9 cellular contexts compared by ENCODE assay signal in the genomic region with DNA sequence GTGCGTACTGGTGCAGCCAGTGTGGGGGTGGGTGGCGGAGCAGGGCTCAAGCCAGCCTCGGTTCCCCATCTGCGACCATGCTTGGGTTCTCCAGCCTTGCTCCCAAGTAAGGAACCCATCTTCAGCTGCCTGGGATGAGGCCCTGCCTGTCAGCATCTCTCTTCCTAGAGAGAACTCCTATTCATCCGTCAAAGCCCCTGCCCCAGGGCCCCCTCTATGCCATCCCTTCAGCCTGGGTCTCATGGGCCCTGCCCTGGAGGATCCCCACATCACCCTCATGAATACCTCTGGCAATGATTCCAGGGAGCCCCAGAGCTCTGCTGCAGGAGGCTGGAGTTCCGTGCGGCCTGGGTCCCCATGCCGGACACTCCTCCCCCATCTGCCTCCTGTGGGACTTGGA. TPM values are rescaled to one million over a fixed set of nuclear protein-coding genes. Genes with fewer than 3 reads are reported as not detected.
A peak's percentile ranks its signal among the peaks of the same experiment; 100 is the strongest.
DNase-seq lines count a peak whose midpoint lies in the region; ATAC-seq and TF ChIP-seq lines count a peak whose summit lies in the region.
"Had no signal": no experiment of that assay in that cellular context is flagged by ENCODE, and none has a peak within 500 bp of the region (broad histone marks: within the 10 kb centered on the region; RNA-seq: fewer than 3 reads in every experiment).

No MANE protein-coding gene starts in this region.

- H3K27ac Mint-ChIP-seq in natural killer cell (peak overlapping the region; percentile 58 to 68), WTC11 (no peak overlapping the region)
- H3K27ac Mint-ChIP-seq in natural killer cell treated with Interleukin-12 subunit alpha and Interleukin-12 subunit beta and Interleukin-15 and Interleukin-18, amount 100 ng/mL, for 72 hours: peak overlapping the region in 1 of 2 donors; percentile 31
- no peak overlapping the region for H3K27ac Mint-ChIP-seq in effector memory CD8-positive, alpha-beta T cell

- no peak for DNase-seq in natural killer cell
- no peak for DNase-seq in natural killer cell treated with Interleukin-12 subunit alpha and Interleukin-12 subunit beta and Interleukin-15 and Interleukin-18, amount 100 ng/mL, for 72 hours (ENCODE audit: low spot score)
- DNase-seq in WTC11 (ENCODE audit: low spot score): no peak
- no peak for DNase-seq in effector memory CD8-positive, alpha-beta T cell
- no peak for DNase-seq in UCSD-AML1 (lab: John Stamatoyannopoulos, UW; ENCODE audit: unreplicated experiment)
- DNase-seq in NCI-H2171 (lab: John Stamatoyannopoulos, UW): no peak
- DNase-seq: NCI-H526 treated with DMSO at 0.1 percent for 48 hours had no signal

- H3K36me3 Mint-ChIP-seq in natural killer cell (no peaks in the 10 kb centered on the region), WTC11 (peaks cover 6% of the 10 kb centered on the region; the same call in 1 of the 2 replicates)
- no peaks in the 10 kb centered on the region for H3K36me3 Mint-ChIP-seq in natural killer cell treated with Interleukin-12 subunit alpha and Interleukin-12 subunit beta and Interleukin-15 and Interleukin-18, amount 100 ng/mL, for 72 hours
- peaks cover 50% of the 10 kb centered on the region for H3K36me3 Mint-ChIP-seq in effector memory CD8-positive, alpha-beta T cell (ENCODE audit: insufficient read depth)

- POLR2A ChIA-PET in WTC11 (lab: Charles Lee): interaction anchor here (1.0 to 1.3 kb wide), 2 partner anchors 10 to 165 kb away, joined by 4 to 8 read pairs; partner anchors contain the start of gene CIRBP

- no peak for TF ChIP-seq CTCF in natural killer cell (IDR thresholded peaks at IDR 0.05)
- no peak for TF ChIP-seq CTCF in WTC11 (IDR thresholded peaks at IDR 0.05)

- H3K27me3 Mint-ChIP-seq in natural killer cell (ENCODE audit: low read depth in 2 of 2) (peaks cover 3 to 4% of the 10 kb centered on the region in 2 donors), WTC11 (ENCODE audit: low read depth) (peaks cover 4% of the 10 kb centered on the region)
- H3K27me3 Mint-ChIP-seq in natural killer cell treated with Interleukin-12 subunit alpha and Interleukin-12 subunit beta and Interleukin-15 and Interleukin-18, amount 100 ng/mL, for 72 hours: peaks cover 2 to 4% of the 10 kb centered on the region in 2 donors
- peaks cover 3 to 5% of the 10 kb centered on the region in 2 donors for H3K27me3 Mint-ChIP-seq in effector memory CD8-positive, alpha-beta T cell

- no peak for ATAC-seq in natural killer cell
- ATAC-seq in natural killer cell treated with Interleukin-12 subunit alpha and Interleukin-12 subunit beta and Interleukin-15 and Interleukin-18, amount 100 ng/mL, for 72 hours: no peak
- ATAC-seq in WTC11: no peak
- no peak for ATAC-seq in effector memory CD8-positive, alpha-beta T cell (replicated peaks)
- no peak for ATAC-seq in HG02973 (IDR thresholded peaks at IDR 0.05; ENCODE audit: unreplicated experiment)

- H3K4me3 Mint-ChIP-seq in natural killer cell: no peak overlapping the region
- no peak overlapping the region for H3K4me3 Mint-ChIP-seq in natural killer cell treated with Interleukin-12 subunit alpha and Interleukin-12 subunit beta and Interleukin-15 and Interleukin-18, amount 100 ng/mL, for 72 hours
- no peak overlapping the region for H3K4me3 Mint-ChIP-seq in WTC11
- peak overlapping the region; percentile 31 to 48 for H3K4me3 Mint-ChIP-seq in effector memory CD8-positive, alpha-beta T cell

- H3K9me3 Mint-ChIP-seq in natural killer cell (no peaks in the 10 kb centered on the region), WTC11 (no peaks in the 10 kb centered on the region)
- H3K9me3 Mint-ChIP-seq in natural killer cell treated with Interleukin-12 subunit alpha and Interleukin-12 subunit beta and Interleukin-15 and Interleukin-18, amount 100 ng/mL, for 72 hours: no peaks in the 10 kb centered on the region
- no peaks in the 10 kb centered on the region for H3K9me3 Mint-ChIP-seq in effector memory CD8-positive, alpha-beta T cell

- CTCF ChIA-PET in WTC11 (lab: Charles Lee): interaction anchor here (0.6 to 2.1 kb wide), 25 partner anchors 10 to 212 kb away, joined by 3 to 21 read pairs (median 4); partner anchors contain the start of genes ATP5F1D, CIRBP and REEP6

- H3K4me1 Mint-ChIP-seq in natural killer cell (peaks cover 8 to 34% of the 10 kb centered on the region in 2 donors), WTC11 (peaks cover 12% of the 10 kb centered on the region)
- H3K4me1 Mint-ChIP-seq in natural killer cell treated with Interleukin-12 subunit alpha and Interleukin-12 subunit beta and Interleukin-15 and Interleukin-18, amount 100 ng/mL, for 72 hours (ENCODE audit: low read depth in 2 of 2): peaks cover 14 to 17% of the 10 kb centered on the region in 2 donors
- H3K4me1 Mint-ChIP-seq in effector memory CD8-positive, alpha-beta T cell (ENCODE audit: low read depth in 2 of 2): peaks cover 15 to 21% of the 10 kb centered on the region in 2 donors

- intact Hi-C loops in natural killer cell (cut with micrococcal nuclease): loop anchor here (1.0 to 10.0 kb wide), 2 partner anchors 93 to 216 kb away; partner anchors contain the start of genes PCSK4 and REEP6

TF ChIP-seq in WTC11, 78 proteins besides CTCF, POLR2A, EP300 and RAD21:
- TF ChIP-seq E2F5 (CRISPR knock-in tag; IDR thresholded peaks at IDR 0.05): no peak
- TF ChIP-seq ATF3 (CRISPR knock-in tag; conservative IDR thresholded peaks at IDR 0.05): 0 out of 2 replicates have a peak, but pooled peaks have one; percentile 42
- no peak for TF ChIP-seq CREB1 (CRISPR knock-in tag; IDR thresholded peaks at IDR 0.05)

RNA-seq across cellular contexts. Expression of gene FAM174C, which starts 3.9 kb away (rescaled TPM):
- total RNA-seq in natural killer cell (10 to 100 TPM; 26.6 to 33.4 (median 27.1) TPM), WTC11 (2021) (59.4 to 65.9 TPM (median 65.7 TPM) in 3 replicates)
- total RNA-seq in natural killer cell treated with Interleukin-12 subunit alpha and Interleukin-12 subunit beta and Interleukin-15 and Interleukin-18, amount 100 ng/mL, for 72 hours: 10 to 100 TPM; 59.5 to 94.2 TPM

RNA-seq across cellular contexts. Expression of gene EFNA2, which starts 6.4 kb away (rescaled TPM):
- total RNA-seq in natural killer cell: not detected
- not detected for total RNA-seq in natural killer cell treated with Interleukin-12 subunit alpha and Interleukin-12 subunit beta and Interleukin-15 and Interleukin-18, amount 100 ng/mL, for 72 hours
- total RNA-seq in WTC11 (2021): 11.4 to 14.2 TPM (median 12.6 TPM) in 3 replicates
- total RNA-seq: Right ventricle myocardium superior had no signal

RNA-seq across cellular contexts. Expression of gene CIRBP, which starts 10.1 kb away (rescaled TPM):
- total RNA-seq in natural killer cell (100 to 1,000 TPM; 410 to 454 (median 440) TPM), WTC11 (2021) (256 to 298 TPM (median 256 TPM) in 3 replicates)
- 100 to 1,000 TPM; 226 to 251 TPM for total RNA-seq in natural killer cell treated with Interleukin-12 subunit alpha and Interleukin-12 subunit beta and Interleukin-15 and Interleukin-18, amount 100 ng/mL, for 72 hours

RNA-seq across cellular contexts. Expression of gene MIDN, which starts 30.9 kb away (rescaled TPM):
- total RNA-seq in natural killer cell (100 to 1,000 TPM; 296 to 367 (median 314) TPM), WTC11 (2021) (189 to 190 TPM (median 189 TPM) in 3 replicates)
- 10 to 100 TPM; 85.9 to 88.3 TPM for total RNA-seq in natural killer cell treated with Interleukin-12 subunit alpha and Interleukin-12 subunit beta and Interleukin-15 and Interleukin-18, amount 100 ng/mL, for 72 hours

RNA-seq across cellular contexts. Expression of gene ATP5F1D, which starts 37.7 kb away (rescaled TPM):
- total RNA-seq in natural killer cell (100 to 1,000 TPM in 2 of 3 donors, 10 to 100 TPM in 1; 88.6 to 119 (median 104) TPM), WTC11 (2021) (262 to 277 TPM (median 270 TPM) in 3 replicates)
- total RNA-seq in natural killer cell treated with Interleukin-12 subunit alpha and Interleukin-12 subunit beta and Interleukin-15 and Interleukin-18, amount 100 ng/mL, for 72 hours: 100 to 1,000 TPM; 163 to 215 TPM

Comparison
In these comparisons a context has a peak if more than half of its experiments do, and no peak if none do; other contexts are left out.
1. H3K27ac Mint-ChIP-seq: peak in natural killer cell (2 of 2); none in WTC11 (single experiment) and effector memory CD8-positive, alpha-beta T cell (0 of 2).
2. H3K4me3 Mint-ChIP-seq: peak in effector memory CD8-positive, alpha-beta T cell (2 of 2); none in natural killer cell (single experiment), natural killer cell treated with Interleukin-12 subunit alpha and Interleukin-12 subunit beta and Interleukin-15 and Interleukin-18, amount 100 ng/mL, for 72 hours (single experiment) and WTC11 (single experiment).
3. RNA of gene EFNA2, which starts 6.4 kb away (total RNA-seq): 11.4 to 14.2 TPM in WTC11; not detected in natural killer cell and not detected in natural killer cell treated with Interleukin-12 subunit alpha and Interleukin-12 subunit beta and Interleukin-15 and Interleukin-18, amount 100 ng/mL, for 72 hours; every median in the first group is over 10 times any median in the second.